ENCODE assay signal across 13 cellular contexts in the genomic region with DNA sequence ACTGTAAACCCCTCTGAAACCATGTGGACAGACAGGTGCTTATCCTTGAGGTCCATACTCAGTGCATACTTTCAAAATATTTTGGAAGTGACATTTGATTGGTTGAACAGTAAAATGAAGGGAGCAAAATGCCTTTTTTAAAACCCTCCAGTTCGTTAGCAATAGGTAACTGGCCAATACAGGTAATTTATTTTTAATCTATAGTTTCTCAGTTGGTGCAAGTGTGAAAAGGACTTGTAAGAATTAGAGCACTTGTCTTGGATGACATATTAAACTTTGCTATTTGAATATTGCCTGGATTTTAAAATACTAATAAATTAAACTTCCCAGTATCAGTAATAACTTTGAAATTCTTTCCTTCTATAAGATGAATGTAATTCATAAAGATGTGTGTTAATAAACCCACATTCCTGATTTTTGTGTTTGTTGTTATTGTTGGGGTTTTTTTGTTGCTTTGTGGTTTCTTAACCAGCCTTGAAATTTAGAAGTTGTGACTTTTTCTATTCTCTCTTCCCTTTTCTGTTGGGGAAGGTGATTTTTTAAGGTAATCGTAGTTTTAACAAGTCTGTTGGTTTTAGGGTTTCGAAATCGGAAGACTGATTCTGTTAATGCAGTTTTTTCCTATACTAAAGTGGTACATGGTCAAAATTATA.
DNase-seq lines count a peak whose midpoint lies in the region; ATAC-seq and TF ChIP-seq lines count a peak whose summit lies in the region.
"Had no signal": no experiment of that assay in that cellular context is flagged by ENCODE, and none has a peak within 500 bp of the region (broad histone marks: within the 10 kb centered on the region; RNA-seq: fewer than 3 reads in every experiment).

No MANE protein-coding gene starts in this region.

- H3K36me3 ChIP-seq in SU-DHL-6 (ENCODE audit: low read length) (peaks cover 62% of the 10 kb centered on the region), transverse colon (peaks cover 0 to 39% (median 16%) of the 10 kb centered on the region in 4 donors)

- TF ChIP-seq EP300 in transverse colon (IDR thresholded peaks at IDR 0.05; ENCODE audit: low read depth), result no peak

- H3F3A ChIP-seq in SU-DHL-6 (ENCODE audit: insufficient read depth), result peaks cover 5% of the 10 kb centered on the region; the same call in 1 of the 2 replicates

- H3K4me1 ChIP-seq in transverse colon, result no peaks in the 10 kb centered on the region
- H3K4me1 ChIP-seq: esophagus muscularis mucosa had no signal

- DNase-seq in HK-2 (ENCODE audit: unreplicated experiment) (no peak), transverse colon (no peak), T-helper 9 cell (no peak)
- DNase-seq in stimulated activated CD4-positive, alpha-beta T cell treated with anti-CD3 and anti-CD28 coated beads, Interleukin-4, amount 100 ng/mL, for 4 hours, result no peak
- DNase-seq: HCEC 1CT, IMR-90, NCI-H187 treated with DMSO at 0.1 percent for 48 hours, T-helper 17 cell had no signal

- peak; percentile 71 for ATAC-seq in GM18867 (IDR thresholded peaks at IDR 0.05; ENCODE audit: unreplicated experiment)
- ATAC-seq in GM21423 (IDR thresholded peaks at IDR 0.05; ENCODE audit: unreplicated experiment), result peak; percentile 67
- peak; percentile 61 for ATAC-seq in HG03066 (IDR thresholded peaks at IDR 0.05; ENCODE audit: low read depth, unreplicated experiment)
- ATAC-seq: T-helper 17 cell had no signal

- H4K20me1 ChIP-seq in SU-DHL-6 (ENCODE audit: low read depth, low read length), result no peaks in the 10 kb centered on the region

- TF ChIP-seq CTCF in SU-DHL-6 (IDR thresholded peaks at IDR 0.05; ENCODE audit: insufficient read depth, low read length, poor library complexity, severe bottlenecking) (no peak), transverse colon (IDR thresholded peaks at IDR 0.05) (no peak)

- intact Hi-C loops in transverse colon (cut with DNase I; ENCODE audit: low total_unique reads), result no loop called here

- in situ Hi-C loops in transverse colon (cut with MboI; ENCODE audit: low pct_ligation_motif_present in 1 of 4, low pct_unique_long_range_greater_than_20kb in 1 of 4, low sequenced_read_pairs in 3 of 4), result no loop called here

- H3K79me2 ChIP-seq in SU-DHL-6 (ENCODE audit: insufficient read depth, low read length), result no peaks in the 10 kb centered on the region

- H3K27ac ChIP-seq in SU-DHL-6 (ENCODE audit: low read depth, low read length) (peak overlapping the region; percentile 41), transverse colon (no peak overlapping the region)
- H3K27ac ChIP-seq: esophagus muscularis mucosa had no signal

- H3K27me3 ChIP-seq in SU-DHL-6 (ENCODE audit: low read length), result no peaks in the 10 kb centered on the region
- no peaks in the 10 kb centered on the region for H3K27me3 ChIP-seq in transverse colon
- H3K27me3 ChIP-seq: esophagus muscularis mucosa had no signal

- H3K4me2 ChIP-seq in SU-DHL-6 (ENCODE audit: low read depth, low read length, poor library complexity, severe bottlenecking), result peak overlapping the region; percentile 36

- no peak overlapping the region for H3K9ac ChIP-seq in SU-DHL-6 (ENCODE audit: low read length)

- 70 to 95% methylated on average over 4 of the region's 4 CpGs for WGBS in transverse colon (ENCODE audit: low coverage in 1 of 2), 2 donors

- no peaks in the 10 kb centered on the region for H3K9me2 ChIP-seq in SU-DHL-6 (replicated peaks; ENCODE audit: insufficient read depth, low read length)

- H2AFZ ChIP-seq in SU-DHL-6 (ENCODE audit: low read depth, low read length, severe bottlenecking), result no peak overlapping the region

- no peaks in the 10 kb centered on the region for H3K9me3 ChIP-seq in SU-DHL-6 (ENCODE audit: insufficient read depth, low read length)
- H3K9me3 ChIP-seq in transverse colon, result no peaks in the 10 kb centered on the region
- H3K9me3 ChIP-seq: esophagus muscularis mucosa had no signal

- H3K4me3 ChIP-seq in SU-DHL-6 (ENCODE audit: insufficient read depth, low read length, poor library complexity, severe bottlenecking), result no peak overlapping the region
- H3K4me3 ChIP-seq in transverse colon, result no peak overlapping the region
- H3K4me3 ChIP-seq: esophagus muscularis mucosa had no signal

- no peak for TF ChIP-seq POLR2A in transverse colon (IDR thresholded peaks at IDR 0.05)
